In the genomic region with DNA sequence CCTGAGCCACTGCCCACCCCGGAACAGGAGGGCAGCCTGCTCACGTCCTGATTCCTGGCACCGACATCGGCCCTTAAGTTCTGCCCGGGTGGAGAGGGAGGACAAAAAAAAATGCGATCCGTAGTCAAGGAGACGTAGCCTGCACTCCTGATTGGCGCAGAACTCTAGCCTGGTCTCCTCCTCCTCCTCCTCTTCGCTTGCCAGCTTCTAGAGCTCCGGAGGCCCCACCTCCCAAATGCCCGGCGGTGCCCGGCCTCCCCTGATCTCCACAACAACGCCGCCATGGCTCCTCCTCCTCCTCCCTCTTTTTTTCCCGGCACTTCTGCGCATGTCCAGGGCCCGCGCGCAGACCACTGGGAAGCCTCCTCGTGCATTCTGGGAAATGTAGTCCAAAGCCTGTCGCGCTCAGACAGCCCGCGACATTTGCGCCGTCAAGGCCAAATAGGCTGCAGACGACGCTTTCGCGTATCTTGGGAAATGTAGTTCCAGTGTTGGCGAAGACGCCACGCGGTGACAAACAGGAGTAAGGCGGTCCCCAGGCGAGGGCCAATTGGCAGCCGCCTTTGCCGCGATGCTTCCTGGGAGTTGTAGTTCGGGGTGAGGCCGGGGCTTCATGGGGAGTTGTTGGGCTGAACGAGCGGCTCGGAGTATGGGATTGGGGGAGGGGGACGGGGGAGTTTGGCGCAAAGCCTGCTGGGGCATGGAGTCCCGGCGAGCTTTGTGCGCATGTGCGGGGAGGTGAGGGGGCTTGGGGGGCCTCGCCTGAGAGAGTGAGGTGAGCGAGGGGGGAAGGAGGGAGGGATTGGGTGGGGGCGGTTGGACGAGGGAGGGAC, we compare ENCODE assay signal across 8 cellular contexts. TPM values are rescaled to one million over a fixed set of nuclear protein-coding genes. Genes with fewer than 3 reads are reported as not detected.
A peak's percentile ranks its signal among the peaks of the same experiment; 100 is the strongest.
DNase-seq lines count a peak whose midpoint lies in the region; ATAC-seq, FAIRE-seq and TF ChIP-seq lines count a peak whose summit lies in the region.

ZNF444 (plus strand) TSS at position 705 of the 833 bp plus-strand sequence. CDS start 5,625 bp downstream, outside the sequence.

- peaks cover 29% of the 10 kb centered on the region for H3K79me2 ChIP-seq in keratinocyte (ENCODE audit: control insufficient read depth, insufficient read depth, low read length)

- H3K27ac Mint-ChIP-seq in chondrocyte (ENCODE audit: unreplicated experiment): peak within 1 kb of the TSS; percentile 96

- no peak for TF ChIP-seq CTCF in chondrocyte (IDR thresholded peaks at IDR 0.05)
- no peak for TF ChIP-seq CTCF in keratinocyte (optimal IDR thresholded peaks at IDR 0.05 in 1 of 3, IDR thresholded peaks at IDR 0.05 in 1 of 3, conservative IDR thresholded peaks at IDR 0.05 in 1 of 3; ENCODE audit: extremely low read depth in 1 of 3, insufficient read depth in 2 of 3, low read length in 3 of 3)

- H3K4me1 ChIP-seq in keratinocyte (ENCODE audit: control insufficient read depth, extremely low read depth, insufficient read depth, low read length): peaks cover 13% of the 10 kb centered on the region

- H3K9ac ChIP-seq in keratinocyte (ENCODE audit: control insufficient read depth, extremely low read depth, insufficient read depth, low read length): peak within 1 kb of the TSS; percentile 77

- peak; percentile 99 for DNase-seq in AG20443 (ENCODE audit: low spot score)
- peak; percentile 98 for DNase-seq in NCI-H510A (lab: John Stamatoyannopoulos, UW)
- DNase-seq in activated CD4-positive, alpha-beta T cell treated with anti-CD3 and anti-CD28 coated beads for 24 hours (ENCODE audit: low read depth in 2 of 2): peak; percentile 97 to 98
- DNase-seq in chondrocyte (ENCODE audit: low spot score): peak; percentile 100
- DNase-seq in keratinocyte (ENCODE audit: low read depth, low spot score): peak; percentile 93
- DNase-seq in stimulated activated CD4-positive, alpha-beta T cell treated with anti-CD3 and anti-CD28 coated beads, Interleukin-15, amount 100 ng/mL, for 1 hour (ENCODE audit: low read depth in 1 of 2, low spot score in 1 of 2): peak; percentile 96 to 98

- peak within 1 kb of the TSS; percentile 92 for H3K4me2 ChIP-seq in keratinocyte (ENCODE audit: control insufficient read depth, extremely low read depth, insufficient read depth, low read depth, low read length)

- peak within 1 kb of the TSS; percentile 59 to 86 (median 79) for H3K4me3 ChIP-seq in keratinocyte (ENCODE audit: control insufficient read depth in 2 of 3, extremely low read depth in 1 of 3, insufficient read depth in 2 of 3, low read depth in 1 of 3, low read length in 3 of 3)

- H3K27me3 ChIP-seq in keratinocyte (ENCODE audit: control insufficient read depth, extremely low read depth, insufficient read depth, low read length): no peaks in the 10 kb centered on the region

- peak; percentile 89 for ATAC-seq in HG03432 (IDR thresholded peaks at IDR 0.05; ENCODE audit: unreplicated experiment)

- H3K36me3 ChIP-seq in keratinocyte (ENCODE audit: control insufficient read depth in 2 of 2, extremely low read depth in 1 of 2, insufficient read depth in 2 of 2, low read length in 2 of 2): peaks cover 3 to 6% of the 10 kb centered on the region in 2 experiments

- H3K27ac ChIP-seq in keratinocyte (ENCODE audit: control insufficient read depth, insufficient read depth, low read length): peak within 1 kb of the TSS; percentile 80

- dilution Hi-C loops in keratinocyte (cut with MboI; ENCODE audit: extremely low pct_ligation_motif_present, low sequenced_read_pairs): no loop called here

- no peaks in the 10 kb centered on the region for H4K20me1 ChIP-seq in keratinocyte (ENCODE audit: control insufficient read depth, extremely low read depth, insufficient read depth, low read length)

- H3K9me3 ChIP-seq in keratinocyte (ENCODE audit: control insufficient read depth, low read depth, low read length): no peaks in the 10 kb centered on the region

- no peaks in the 10 kb centered on the region for H3K9me3 Mint-ChIP-seq in chondrocyte (ENCODE audit: low read depth)

- peak within 1 kb of the TSS; percentile 88 for H2AFZ ChIP-seq in keratinocyte (ENCODE audit: control insufficient read depth, low read length)

- peak; percentile 87 for FAIRE-seq in keratinocyte (lab: Jason Lieb, UNC)

- peaks cover 30% of the 10 kb centered on the region for H3K4me1 Mint-ChIP-seq in chondrocyte (ENCODE audit: low read depth)

- peak within 1 kb of the TSS; percentile 83 for H3K4me3 Mint-ChIP-seq in chondrocyte (ENCODE audit: unreplicated experiment)

- H3K36me3 Mint-ChIP-seq in chondrocyte (ENCODE audit: low read depth): no peaks in the 10 kb centered on the region

- peak; percentile 68 for TF ChIP-seq POLR2A in GM19099 (IDR thresholded peaks at IDR 0.05; ENCODE audit: extremely low read depth, insufficient read length, low read depth)

- no peaks in the 10 kb centered on the region for H3K27me3 Mint-ChIP-seq in chondrocyte (ENCODE audit: low read depth)

- no peaks in the 10 kb centered on the region for H3K9me1 ChIP-seq in keratinocyte (ENCODE audit: control insufficient read depth, extremely low read depth, insufficient read depth, low read length)

RNA-seq across cellular contexts. Expression of gene ZNF444, which starts in this region (rescaled TPM):
- total RNA-seq in chondrocyte: 30.4 to 33.1 TPM (median 31.5 TPM) in 3 replicates
- polyA plus RNA-seq in keratinocyte: 7.4 to 10.8 TPM (median 9.1 TPM) in 3 replicates
- 1.4 TPM for polyA plus RNA-seq in keratinocyte (2011; ENCODE audit: low read depth)
- 4.0 and 11.5 TPM in 2 replicates for polyA plus RNA-seq in keratinocyte (2011; cell fraction: cytosol; rRNA removed)
- 11.9 and 15.7 TPM in 2 replicates for polyA plus RNA-seq in keratinocyte (2011; cell fraction: nucleus; rRNA removed)
- 6.4 and 12.7 TPM in 2 replicates for polyA plus RNA-seq in keratinocyte (2012; ENCODE audit: low replicate concordance)
- 4.5 to 8.2 TPM (median 4.8 TPM) in 3 replicates for polyA minus RNA-seq in keratinocyte
- 14.0 TPM for polyA minus RNA-seq in keratinocyte (2011; cell fraction: cytosol; rRNA and poly(A)+ RNA removed)
- 4.7 and 6.6 TPM in 2 replicates for polyA minus RNA-seq in keratinocyte (2011; cell fraction: nucleus; rRNA and poly(A)+ RNA removed)

Comparison
In these comparisons a context has a peak if more than half of its experiments do, and no peak if none do; other contexts are left out.
1. Peak in every context shown above with its lines: DNase-seq, ATAC-seq, H3K4me3 ChIP-seq and H3K27ac ChIP-seq.